Comparison of ENCODE assay signal across 8 cellular contexts in genomic region chr15:77890911-77891801, GRCh38.
A peak's percentile ranks its signal among the peaks of the same experiment; 100 is the strongest.
DNase-seq lines count a peak whose midpoint lies in the region; ATAC-seq and TF ChIP-seq lines count a peak whose summit lies in the region.
"Not testable (repeated sequence)": the region's sequence is repeated elsewhere in the genome, so short reads cannot be mapped to it uniquely, and the experiment has no call there.

No MANE protein-coding gene starts in this region.

- not testable (repeated sequence) for H3K9me3 Mint-ChIP-seq in central memory CD8-positive, alpha-beta T cell

- H3K4me1 ChIP-seq in SJCRH30, result peaks cover 11% of the 10 kb centered on the region; the same call in 1 of the 2 replicates
- not testable (repeated sequence) for H3K4me1 ChIP-seq in psoas muscle

- 16 to 40% (median 33%) methylated on average over 10 to 18 of the region's 20 CpGs for WGBS in psoas muscle, 3 donors

- peak; percentile 41 for ATAC-seq in GM18867 (IDR thresholded peaks at IDR 0.05; ENCODE audit: unreplicated experiment)
- peak; percentile 62 for ATAC-seq in HG02759 (IDR thresholded peaks at IDR 0.05; ENCODE audit: unreplicated experiment)
- ATAC-seq in central memory CD8-positive, alpha-beta T cell (replicated peaks; ENCODE audit: extremely low read depth, poor library complexity, severe bottlenecking), result peak; percentile 75
- ATAC-seq in psoas muscle, result not testable (repeated sequence)

- H3K9me3 ChIP-seq in SJCRH30 (replicated peaks); psoas muscle: not testable (repeated sequence)

- H3K4me3 Mint-ChIP-seq in central memory CD8-positive, alpha-beta T cell, result not testable (repeated sequence)

- intact Hi-C loops in psoas muscle (cut with DNase I), result not testable (repeated sequence)

- peak; percentile 44 for DNase-seq in AG08395 (ENCODE audit: low spot score)
- DNase-seq in MV-4-11 (lab: John Stamatoyannopoulos, UW), result peak; percentile 64
- peak; percentile 77 to 81 for DNase-seq in SJCRH30
- DNase-seq in central memory CD8-positive, alpha-beta T cell (ENCODE audit: low spot score in 2 of 2), result not testable (repeated sequence)
- peak; percentile 28 for DNase-seq in iris pigment epithelial cell (ENCODE audit: low read depth)
- DNase-seq in psoas muscle, result peak; percentile 30 to 64

- not testable (repeated sequence) for H3K27me3 ChIP-seq in SJCRH30; psoas muscle (ENCODE audit: insufficient read depth in 3 of 3, low read length in 2 of 3)

- not testable (repeated sequence) for H3K36me3 Mint-ChIP-seq in central memory CD8-positive, alpha-beta T cell (ENCODE audit: insufficient read depth)

- not testable (repeated sequence) for H3K36me3 ChIP-seq in SJCRH30; psoas muscle (ENCODE audit: insufficient read depth in 1 of 2, low read depth in 1 of 2)

- H3K4me1 Mint-ChIP-seq in central memory CD8-positive, alpha-beta T cell, result not testable (repeated sequence)

- H3K27ac Mint-ChIP-seq in central memory CD8-positive, alpha-beta T cell (ENCODE audit: low read depth), result not testable (repeated sequence)

- peaks cover 11% of the 10 kb centered on the region for H3K27me3 Mint-ChIP-seq in central memory CD8-positive, alpha-beta T cell

- TF ChIP-seq CTCF in psoas muscle (IDR thresholded peaks at IDR 0.05), result not testable (repeated sequence)

- not testable (repeated sequence) for H3K27ac ChIP-seq in SJCRH30, psoas muscle

- not testable (repeated sequence) for H3K4me3 ChIP-seq in SJCRH30, psoas muscle
